ENCODE assay signal across 8 cellular contexts in the genomic region with DNA sequence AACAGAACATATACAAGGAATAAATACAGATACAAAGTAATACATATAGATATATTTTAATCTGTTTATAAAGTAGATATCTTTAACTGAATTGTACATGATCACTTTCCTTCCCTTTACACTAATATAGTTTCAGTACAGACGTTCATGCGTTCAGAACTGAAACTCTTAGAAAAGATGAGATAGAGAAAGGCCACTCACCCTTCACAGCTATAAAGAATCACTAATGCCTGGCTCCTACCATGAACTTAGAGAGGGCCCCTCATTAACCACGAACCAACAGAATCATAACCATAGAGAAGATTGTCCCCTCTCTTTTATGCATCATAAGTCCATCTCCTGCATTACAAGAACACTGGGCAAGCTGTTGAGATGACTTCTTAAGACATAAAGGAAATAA.
A peak's percentile ranks its signal among the peaks of the same experiment; 100 is the strongest.
DNase-seq lines count a peak whose midpoint lies in the region; ATAC-seq, FAIRE-seq and TF ChIP-seq lines count a peak whose summit lies in the region.
"Not testable (repeated sequence)": the region's sequence is repeated elsewhere in the genome, so short reads cannot be mapped to it uniquely, and the experiment has no call there.

No MANE protein-coding gene starts in this region.

- ATAC-seq in GM18505 (IDR thresholded peaks at IDR 0.05; ENCODE audit: unreplicated experiment) (peak; percentile 56), GM19035 (IDR thresholded peaks at IDR 0.05; ENCODE audit: unreplicated experiment) (peak; percentile 44), GM19468 (IDR thresholded peaks at IDR 0.05; ENCODE audit: extremely low read depth, unreplicated experiment) (peak; percentile 19), GM21723 (IDR thresholded peaks at IDR 0.05; ENCODE audit: unreplicated experiment) (peak; percentile 59), HG03025 (IDR thresholded peaks at IDR 0.05; ENCODE audit: low FRiP score, unreplicated experiment) (peak; percentile 59), HG03280 (IDR thresholded peaks at IDR 0.05; ENCODE audit: unreplicated experiment) (peak; percentile 52), HG03520 (IDR thresholded peaks at IDR 0.05; ENCODE audit: unreplicated experiment) (peak; percentile 54)

- H3K27me3 ChIP-seq in keratinocyte (ENCODE audit: control insufficient read depth, extremely low read depth, insufficient read depth, low read length) = not testable (repeated sequence)

- not testable (repeated sequence) for H3K4me3 ChIP-seq in keratinocyte (ENCODE audit: control insufficient read depth in 2 of 3, extremely low read depth in 1 of 3, insufficient read depth in 2 of 3, low read depth in 1 of 3, low read length in 3 of 3)

- H3K36me3 ChIP-seq in keratinocyte (ENCODE audit: control insufficient read depth in 2 of 2, extremely low read depth in 1 of 2, insufficient read depth in 2 of 2, low read length in 2 of 2) = not testable (repeated sequence)

- H2AFZ ChIP-seq in keratinocyte (ENCODE audit: control insufficient read depth, low read length) = not testable (repeated sequence)

- TF ChIP-seq POLR2A in GM18505 (IDR thresholded peaks at IDR 0.05; ENCODE audit: borderline replicate concordance, extremely low read depth, insufficient read depth, insufficient read length) = not testable (repeated sequence)

- H3K9me3 ChIP-seq in keratinocyte (ENCODE audit: control insufficient read depth, low read depth, low read length) = not testable (repeated sequence)

- not testable (repeated sequence) for H3K9me1 ChIP-seq in keratinocyte (ENCODE audit: control insufficient read depth, extremely low read depth, insufficient read depth, low read length)

- not testable (repeated sequence) for DNase-seq in keratinocyte (ENCODE audit: low read depth, low spot score)

- not testable (repeated sequence) for H3K9ac ChIP-seq in keratinocyte (ENCODE audit: control insufficient read depth, extremely low read depth, insufficient read depth, low read length)

- FAIRE-seq in keratinocyte (lab: Jason Lieb, UNC) = peak; percentile 52

- not testable (repeated sequence) for H4K20me1 ChIP-seq in keratinocyte (ENCODE audit: control insufficient read depth, extremely low read depth, insufficient read depth, low read length)

- H3K4me2 ChIP-seq in keratinocyte (ENCODE audit: control insufficient read depth, extremely low read depth, insufficient read depth, low read depth, low read length) = not testable (repeated sequence)

- H3K79me2 ChIP-seq in keratinocyte (ENCODE audit: control insufficient read depth, insufficient read depth, low read length) = not testable (repeated sequence)

- not testable (repeated sequence) for H3K27ac ChIP-seq in keratinocyte (ENCODE audit: control insufficient read depth, insufficient read depth, low read length)

- dilution Hi-C loops in keratinocyte (cut with MboI; ENCODE audit: extremely low pct_ligation_motif_present, low sequenced_read_pairs) = not testable (repeated sequence)

- not testable (repeated sequence) for TF ChIP-seq CTCF in keratinocyte (optimal IDR thresholded peaks at IDR 0.05 in 1 of 3, IDR thresholded peaks at IDR 0.05 in 1 of 3, conservative IDR thresholded peaks at IDR 0.05 in 1 of 3; ENCODE audit: extremely low read depth in 1 of 3, insufficient read depth in 2 of 3, low read length in 3 of 3)

- peaks cover 18% of the 10 kb centered on the region for H3K4me1 ChIP-seq in keratinocyte (ENCODE audit: control insufficient read depth, extremely low read depth, insufficient read depth, low read length)
